9 cellular contexts compared by ENCODE assay signal in the genomic region with DNA sequence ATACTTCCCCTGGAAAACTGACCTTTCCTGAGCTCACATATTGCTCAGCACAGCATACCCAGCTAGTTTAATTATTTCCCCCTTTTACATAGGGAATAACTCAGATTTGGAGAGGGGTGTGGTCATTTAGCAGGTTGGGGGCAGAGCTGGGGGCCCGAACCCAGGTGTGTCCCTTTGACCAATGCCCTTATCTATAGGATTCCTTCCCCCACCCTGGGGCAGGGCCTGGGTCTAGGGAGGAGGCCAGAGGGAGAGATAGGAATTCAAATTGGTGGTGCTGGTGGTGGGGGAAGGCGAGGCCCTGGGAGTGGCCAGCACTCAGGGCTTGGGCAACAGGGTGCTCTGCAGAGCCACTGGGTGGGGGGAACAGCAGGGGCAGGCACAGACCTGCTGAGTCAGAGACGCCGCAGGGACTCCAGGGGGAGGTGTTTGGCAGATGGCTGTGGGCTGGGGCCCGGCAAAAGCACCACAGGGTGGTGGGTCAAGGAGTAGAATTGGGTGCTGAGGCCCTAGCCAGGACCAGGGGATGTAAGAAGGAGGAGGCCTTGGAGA. TPM values are rescaled to one million over a fixed set of nuclear protein-coding genes. Genes with fewer than 3 reads are reported as not detected.
A peak's percentile ranks its signal among the peaks of the same experiment; 100 is the strongest.
DNase-seq lines count a peak whose midpoint lies in the region; ATAC-seq, FAIRE-seq and TF ChIP-seq lines count a peak whose summit lies in the region.
"Not testable (repeated sequence)": the region's sequence is repeated elsewhere in the genome, so short reads cannot be mapped to it uniquely, and the experiment has no call there.
"Had no signal": no experiment of that assay in that cellular context is flagged by ENCODE, and none has a peak within 500 bp of the region (broad histone marks: within the 10 kb centered on the region; RNA-seq: fewer than 3 reads in every experiment).

No MANE protein-coding gene starts in this region.

- dilution Hi-C loops in IMR-90 (cut with HindIII; ENCODE audit: low sequenced_read_pairs, unreplicated experiment): not testable (repeated sequence)

- H3K18ac ChIP-seq in IMR-90 (ENCODE audit: low read depth, low read length): not testable (repeated sequence)

- not testable (repeated sequence) for H2BK20ac ChIP-seq in IMR-90 (ENCODE audit: low read depth, low read length)

- not testable (repeated sequence) for TF ChIP-seq POLR2A in A549 (IDR thresholded peaks at IDR 0.05; ENCODE audit: low read length); IMR-90 (IDR thresholded peaks at IDR 0.05; ENCODE audit: low read depth, low read length); K562 (conservative IDR thresholded peaks at IDR 0.05)

- in situ Hi-C loops in IMR-90 (cut with MboI; ENCODE audit: low sequenced_read_pairs): not testable (repeated sequence)
- in situ Hi-C loops in K562 (cut with MboI): loop anchor here (5.0 to 25.0 kb wide), 3 partner anchors 239 to 1134 kb away; a partner anchor contains a TSS

- not testable (repeated sequence) for H2AFZ ChIP-seq in GM23338; IMR-90 (replicated peaks; ENCODE audit: low read length, poor library complexity)
- peak overlapping the region; percentile 49; the same call in 1 of the 2 replicates for H2AFZ ChIP-seq in K562 (ENCODE audit: low read depth, low read length)

- not testable (repeated sequence) for TF ChIP-seq RAD21 in A549 (conservative IDR thresholded peaks at IDR 0.05 in 1 of 2, IDR thresholded peaks at IDR 0.05 in 1 of 2); IMR-90 (IDR thresholded peaks at IDR 0.05; ENCODE audit: low read length); K562 (CRISPR knock-in tag; conservative IDR thresholded peaks at IDR 0.05 in 1 of 2, IDR thresholded peaks at IDR 0.05 in 1 of 2)

- H3K27ac ChIP-seq in A549; GM23338 (ENCODE audit: low read depth); IMR-90 (ENCODE audit: insufficient read depth, low read length); K562 (ENCODE audit: extremely low read depth, low read depth, low read length); upper lobe of right lung: not testable (repeated sequence)

- H3K4ac ChIP-seq in IMR-90 (ENCODE audit: low read depth, low read length): not testable (repeated sequence)

- not testable (repeated sequence) for H4K5ac ChIP-seq in IMR-90 (ENCODE audit: low read depth, low read length)

- H3K27me3 Mint-ChIP-seq in CD14-positive monocyte (ENCODE audit: low read depth in 3 of 3); GM23338 (ENCODE audit: insufficient read depth, low read depth, poor library complexity); natural killer cell treated with Interleukin-12 subunit alpha and Interleukin-12 subunit beta and Interleukin-15 and Interleukin-18, amount 100 ng/mL, for 72 hours: not testable (repeated sequence)

- H3K36me3 Mint-ChIP-seq in CD14-positive monocyte; GM23338 (ENCODE audit: low read depth); natural killer cell treated with Interleukin-12 subunit alpha and Interleukin-12 subunit beta and Interleukin-15 and Interleukin-18, amount 100 ng/mL, for 72 hours: not testable (repeated sequence)

- POLR2A ChIA-PET in A549 (lab: Yijun Ruan, JAX); IMR-90 (lab: Charles Lee; ENCODE audit: unreplicated experiment); K562 (lab: Yijun Ruan, JAX): not testable (repeated sequence)

- not testable (repeated sequence) for H3K23ac ChIP-seq in IMR-90 (ENCODE audit: low read depth, low read length)

- H4K20me1 ChIP-seq in GM23338 (replicated peaks; ENCODE audit: insufficient read depth); IMR-90 (ENCODE audit: insufficient read depth, low read length); K562 (replicated peaks; ENCODE audit: control insufficient read depth, insufficient read depth, low read length): not testable (repeated sequence)

- H3K9me3 ChIP-seq in A549; IMR-90 (ENCODE audit: control insufficient read depth, insufficient read depth, low read length); K562 (replicated peaks; ENCODE audit: control insufficient read depth, insufficient read depth, low read depth, low read length); upper lobe of right lung: not testable (repeated sequence)

- CTCF ChIA-PET in A549 (lab: Yijun Ruan, JAX); IMR-90 (lab: Yijun Ruan, JAX); K562 (lab: Yijun Ruan, JAX; ENCODE audit: low intra/inter-chr PET ratio): not testable (repeated sequence)

- H3K9me2 ChIP-seq in GM23338 (ENCODE audit: insufficient read depth): not testable (repeated sequence)

- not testable (repeated sequence) for H3K14ac ChIP-seq in IMR-90 (replicated peaks; ENCODE audit: low read depth, low read length)

- H2BK15ac ChIP-seq in IMR-90 (ENCODE audit: low read depth, low read length): not testable (repeated sequence)

- FAIRE-seq in A549 (lab: Jason Lieb, UNC); K562 (lab: Jason Lieb, UNC): not testable (repeated sequence)

- H3K79me2 ChIP-seq in GM23338 (replicated peaks; ENCODE audit: insufficient read depth); K562 (ENCODE audit: control insufficient read depth, insufficient read depth, low read length): not testable (repeated sequence)

- ATAC-seq in A549 (peak; percentile 42 to 65; a peak in 5 of 6 replicates), GM23338 (peak; percentile 33), IMR-90 (ENCODE audit: low read depth) (peak; percentile 12; the same call in 1 of the 2 replicates), K562 (peak; percentile 87), left colon (peak; percentile 33), upper lobe of right lung (peak; percentile 3)
- ATAC-seq in natural killer cell treated with Interleukin-12 subunit alpha and Interleukin-12 subunit beta and Interleukin-15 and Interleukin-18, amount 100 ng/mL, for 72 hours: not testable (repeated sequence)

- H2BK120ac ChIP-seq in IMR-90 (ENCODE audit: low read depth, low read length): not testable (repeated sequence)

- H3K79me1 ChIP-seq in IMR-90 (ENCODE audit: low read depth in 1 of 2, low read length in 2 of 2): not testable (repeated sequence)

- not testable (repeated sequence) for H3K9ac ChIP-seq in IMR-90 (ENCODE audit: low read depth, low read length); K562 (ENCODE audit: insufficient read depth in 1 of 2, low read depth in 2 of 2, low read length in 2 of 2)

- not testable (repeated sequence) for H3K4me3 ChIP-seq in A549; GM23338; IMR-90 (ENCODE audit: insufficient read depth, low read depth, low read length); K562; upper lobe of right lung

- not testable (repeated sequence) for H2AK9ac ChIP-seq in IMR-90 (replicated peaks; ENCODE audit: low read depth, low read length, poor library complexity)

- H3K4me2 ChIP-seq in A549; GM23338; IMR-90 (ENCODE audit: low read depth, low read length): not testable (repeated sequence)
- H3K4me2 ChIP-seq in K562 (ENCODE audit: insufficient read depth, low read length): peak overlapping the region; percentile 29; the same call in 1 of the 2 replicates

- H4K91ac ChIP-seq in IMR-90 (ENCODE audit: insufficient read depth, low read depth, low read length): not testable (repeated sequence)

- 44% methylated on average over 2 of the region's 5 CpGs for WGBS in A549 (ENCODE audit: missing lambda C conversion rate)
- WGBS in IMR-90 (ENCODE audit: extremely low coverage in 2 of 2, insufficient read length in 1 of 2), 2 experiments: no CpG with 5 or more reads among the region's 5 CpGs
- 0% methylated on average over 1 of the region's 5 CpGs for WGBS in K562 (ENCODE audit: insufficient coverage, low coverage, missing lambda C conversion rate)

- TF ChIP-seq EP300 in A549 (IDR thresholded peaks at IDR 0.05); K562 (IDR thresholded peaks at IDR 0.05; ENCODE audit: low read length): not testable (repeated sequence)

- not testable (repeated sequence) for H3K27ac Mint-ChIP-seq in CD14-positive monocyte; GM23338; natural killer cell treated with Interleukin-12 subunit alpha and Interleukin-12 subunit beta and Interleukin-15 and Interleukin-18, amount 100 ng/mL, for 72 hours

- H3K4me1 ChIP-seq in A549; GM23338 (ENCODE audit: insufficient read depth); IMR-90 (ENCODE audit: control insufficient read depth, insufficient read depth, low read length); K562 (replicated peaks in 1 of 2; ENCODE audit: control insufficient read depth in 2 of 2, insufficient read depth in 2 of 2, low read length in 2 of 2); upper lobe of right lung: not testable (repeated sequence)

- not testable (repeated sequence) for H3K9me1 ChIP-seq in IMR-90 (ENCODE audit: insufficient read depth, low read length); K562 (ENCODE audit: control insufficient read depth, insufficient read depth, low read length)

- not testable (repeated sequence) for H2BK5ac ChIP-seq in IMR-90 (ENCODE audit: low read depth, low read length, poor library complexity, severe bottlenecking)

- H3K27me3 ChIP-seq in GM23338 (ENCODE audit: insufficient read depth); IMR-90 (ENCODE audit: control insufficient read depth, insufficient read depth, low read length); K562 (ENCODE audit: control insufficient read depth in 2 of 2, insufficient read depth in 2 of 2, low read length in 2 of 2); upper lobe of right lung: not testable (repeated sequence)

- TF ChIP-seq CTCF in A549 (IDR thresholded peaks at IDR 0.05); CD14-positive monocyte (IDR thresholded peaks at IDR 0.05); GM23338 (conservative IDR thresholded peaks at IDR 0.05; ENCODE audit: low read depth in 2 of 2); IMR-90 (conservative IDR thresholded peaks at IDR 0.05; ENCODE audit: low read depth, low read length); K562 (IDR thresholded peaks at IDR 0.05 in 2 of 3, conservative IDR thresholded peaks at IDR 0.05 in 1 of 3; ENCODE audit: insufficient read depth in 2 of 3, low read depth in 1 of 3, low read length in 3 of 3); upper lobe of right lung (IDR thresholded peaks at IDR 0.05): not testable (repeated sequence)

- not testable (repeated sequence) for H3K56ac ChIP-seq in IMR-90 (ENCODE audit: extremely low read depth, insufficient read depth, low read length)

- not testable (repeated sequence) for H3K4me1 Mint-ChIP-seq in CD14-positive monocyte; GM23338; natural killer cell treated with Interleukin-12 subunit alpha and Interleukin-12 subunit beta and Interleukin-15 and Interleukin-18, amount 100 ng/mL, for 72 hours (ENCODE audit: low read depth in 2 of 2)

- not testable (repeated sequence) for H2AK5ac ChIP-seq in IMR-90 (ENCODE audit: low read depth, low read length)

- intact Hi-C loops in CD14-positive monocyte (cut with micrococcal nuclease); IMR-90 (cut with micrococcal nuclease); K562 (cut with micrococcal nuclease); left colon (cut with DNase I, micrococcal nuclease); upper lobe of right lung (cut with DNase I): not testable (repeated sequence)

- H3F3A ChIP-seq in GM23338 (replicated peaks; ENCODE audit: low read depth): not testable (repeated sequence)

- H3K36me3 ChIP-seq in GM23338 (ENCODE audit: insufficient read depth); IMR-90 (ENCODE audit: control insufficient read depth, insufficient read depth, low read length); K562 (ENCODE audit: control insufficient read depth, insufficient read depth, low read length); upper lobe of right lung: not testable (repeated sequence)

- not testable (repeated sequence) for DNase-seq in A549 (ENCODE audit: low read depth in 1 of 2, low spot score in 1 of 2); GM23338 (ENCODE audit: low spot score); IMR-90; K562 (ENCODE audit: extremely low read depth in 1 of 4, low spot score in 3 of 4); left colon; upper lobe of right lung
- peak; percentile 30 for DNase-seq in CD14-positive monocyte (ENCODE audit: low spot score)
- peak; percentile 44 for DNase-seq in natural killer cell treated with Interleukin-12 subunit alpha and Interleukin-12 subunit beta and Interleukin-15 and Interleukin-18, amount 100 ng/mL, for 72 hours (ENCODE audit: low spot score)

- not testable (repeated sequence) for H3K9me3 Mint-ChIP-seq in CD14-positive monocyte; GM23338; natural killer cell treated with Interleukin-12 subunit alpha and Interleukin-12 subunit beta and Interleukin-15 and Interleukin-18, amount 100 ng/mL, for 72 hours

- BruUV-seq in IMR-90 (replicated peaks; lab: Mats Ljungman, UMichigan); K562 (replicated peaks; lab: Mats Ljungman, UMichigan): not testable (repeated sequence)

- H4K8ac ChIP-seq in IMR-90 (ENCODE audit: low read depth in 2 of 2, low read length in 2 of 2): not testable (repeated sequence)

- not testable (repeated sequence) for H3K4me3 Mint-ChIP-seq in CD14-positive monocyte; GM23338; natural killer cell treated with Interleukin-12 subunit alpha and Interleukin-12 subunit beta and Interleukin-15 and Interleukin-18, amount 100 ng/mL, for 72 hours

RNA-seq across cellular contexts. Expression of a gene that starts 14.3 kb away (rescaled TPM):
- polyA plus RNA-seq in A549 (2011; rRNA removed) (1.0 and 1.1 TPM in 2 replicates), A549 (2017; fragmentation: RNase III; extraction: RNeasy Plus Mini Kit Qiagen cat#74134 plus additional on column Dnase treatment) (2.7 to 2.9 TPM (median 2.8 TPM) in 3 replicates), CD14-positive monocyte (under 1 TPM; 0.34 to 0.36 TPM), GM23338 (2016; fragmentation: Nextera tagmentation; extraction: Ambion mirVana) (7.7 and 8.0 TPM in 2 replicates), IMR-90 (2012; rRNA removed) (2.1 and 2.4 TPM in 2 replicates), K562 (2011; rRNA removed) (19.7 and 20.7 TPM in 2 replicates), K562 (2014; fragmentation: Illumina TruSeq; extraction: Trizol) (35.5 and 50.6 TPM in 2 replicates), K562 (2014; fragmentation: Nextera tagmentation; extraction: Ambion mirVana) (1 to 10 TPM; 1.7 to 2.6 TPM), K562 (2014; rRNA removed) (40.8 and 41.4 TPM in 2 replicates)
- polyA plus RNA-seq in A549 (2012; cell fraction: cytosol; rRNA removed): 1.1 and 1.6 TPM in 2 replicates
- polyA plus RNA-seq in A549 (2012; cell fraction: nucleus; rRNA removed): 4.6 and 5.2 TPM in 2 replicates
- 1.7 and 2.3 TPM in 2 replicates for polyA minus RNA-seq in A549 (2011; rRNA and poly(A)+ RNA removed)
- total RNA-seq in GM23338 (2014; rRNA removed; shearing (Covaris generic)): 28.0 and 34.0 TPM in 2 replicates
- total RNA-seq in IMR-90 (2012; rRNA removed) (1.4 and 1.9 TPM in 2 replicates), K562 (2014; rRNA removed) (68.3 and 85.5 TPM in 2 replicates), K562 (2014; rRNA removed; fragmentation: Illumina TruSeq; extraction: Trizol) (25.5 and 25.6 TPM in 2 replicates), K562 (2015; rRNA removed; fragmentation: Illumina TruSeq; extraction: Trizol) (51.0 and 51.9 TPM in 2 replicates), K562 (2021) (104 and 117 TPM in 2 replicates), left colon (1 to 10 TPM; 5.0 to 6.8 TPM), upper lobe of right lung (5.1 TPM)
- 0.62 and 1.5 TPM in 2 replicates for polyA plus RNA-seq in IMR-90 (2012; cell fraction: cytosol; rRNA removed)
- 7.5 and 12.3 TPM in 2 replicates for polyA plus RNA-seq in IMR-90 (2012; cell fraction: nucleus; rRNA removed; ENCODE audit: low replicate concordance)
- 56.9 and 123 TPM in 2 replicates for total RNA-seq in K562 (2011; cell fraction: chromatin; rRNA removed; ENCODE audit: low replicate concordance)
- 77.2 and 88.6 TPM in 2 replicates for total RNA-seq in K562 (2011; cell fraction: nucleolus; rRNA removed)
- 64.3 and 67.2 TPM in 2 replicates for total RNA-seq in K562 (2011; cell fraction: nucleoplasm; rRNA removed)
- polyA plus RNA-seq in K562 (2011; cell fraction: cytosol; rRNA removed): 25.5 and 39.2 TPM in 2 replicates
- 39.9 and 64.1 TPM in 2 replicates for polyA plus RNA-seq in K562 (2011; cell fraction: nucleus; rRNA removed)
- polyA plus RNA-seq in K562 (2012): 40.2 and 58.7 TPM in 2 replicates
- 20.9 and 37.6 TPM in 2 replicates for polyA minus RNA-seq in K562 (2011; rRNA and poly(A)+ RNA removed)
- polyA minus RNA-seq in K562 (2011; cell fraction: cytosol; rRNA and poly(A)+ RNA removed): 47.0 and 61.2 TPM in 2 replicates
- 31.5 and 40.1 TPM in 2 replicates for polyA minus RNA-seq in K562 (2011; cell fraction: nucleus; rRNA and poly(A)+ RNA removed)
- 1 to 10 TPM; 7.4 to 9.7 TPM for total RNA-seq in natural killer cell treated with Interleukin-12 subunit alpha and Interleukin-12 subunit beta and Interleukin-15 and Interleukin-18, amount 100 ng/mL, for 72 hours

RNA-seq across cellular contexts. Expression of a gene that starts 19.3 kb away (rescaled TPM):
- 0.08 and 0.11 TPM in 2 replicates for polyA plus RNA-seq in A549 (2011; rRNA removed)
- 0.03 and 0.06 TPM in 2 replicates for polyA plus RNA-seq in A549 (2012; cell fraction: cytosol; rRNA removed)
- 0.17 and 0.22 TPM in 2 replicates for polyA plus RNA-seq in A549 (2012; cell fraction: nucleus; rRNA removed)
- 0.14 to 0.24 TPM (median 0.16 TPM) in 3 replicates for polyA plus RNA-seq in A549 (2017; fragmentation: RNase III; extraction: RNeasy Plus Mini Kit Qiagen cat#74134 plus additional on column Dnase treatment)
- 0.12 and 0.34 TPM in 2 replicates for polyA minus RNA-seq in A549 (2011; rRNA and poly(A)+ RNA removed)
- polyA plus RNA-seq in CD14-positive monocyte: under 1 TPM in 1 of 2 donors, not detected in 1; 0.17 TPM
- 0.04 and 0.10 TPM in 2 replicates for total RNA-seq in GM23338 (2014; rRNA removed; shearing (Covaris generic))
- polyA plus RNA-seq in GM23338 (2016; fragmentation: Nextera tagmentation; extraction: Ambion mirVana): 0.09 and 0.21 TPM in 2 replicates
- 0.18 and 0.28 TPM in 2 replicates for total RNA-seq in IMR-90 (2012; rRNA removed)
- 0.03 and 0.07 TPM in 2 replicates for polyA plus RNA-seq in IMR-90 (2012; rRNA removed)
- polyA plus RNA-seq in IMR-90 (2012; cell fraction: cytosol; rRNA removed): 0.07 TPM in 1 of 2 replicates, not detected in the other
- polyA plus RNA-seq in IMR-90 (2012; cell fraction: nucleus; rRNA removed; ENCODE audit: low replicate concordance): 0.02 and 0.03 TPM in 2 replicates
- total RNA-seq in K562 (2011; cell fraction: chromatin; rRNA removed; ENCODE audit: low replicate concordance): 0.60 TPM in 1 of 2 replicates, not detected in the other
- total RNA-seq in K562 (2011; cell fraction: nucleolus; rRNA removed): 0.13 and 1.0 TPM in 2 replicates
- total RNA-seq in K562 (2011; cell fraction: nucleoplasm; rRNA removed): 0.29 and 0.46 TPM in 2 replicates
- total RNA-seq in K562 (2014; rRNA removed): 0.14 and 0.37 TPM in 2 replicates
- total RNA-seq in K562 (2014; rRNA removed; fragmentation: Illumina TruSeq; extraction: Trizol): 0.18 and 0.19 TPM in 2 replicates
- total RNA-seq in K562 (2015; rRNA removed; fragmentation: Illumina TruSeq; extraction: Trizol): 0.23 and 0.29 TPM in 2 replicates
- 0.55 and 0.78 TPM in 2 replicates for total RNA-seq in K562 (2021)
- 0.03 and 0.16 TPM in 2 replicates for polyA plus RNA-seq in K562 (2011; rRNA removed)
- 0.06 and 0.13 TPM in 2 replicates for polyA plus RNA-seq in K562 (2011; cell fraction: cytosol; rRNA removed)
- 0.08 and 0.18 TPM in 2 replicates for polyA plus RNA-seq in K562 (2011; cell fraction: nucleus; rRNA removed)
- 0.43 and 1.1 TPM in 2 replicates for polyA plus RNA-seq in K562 (2012)
- 0.14 and 0.24 TPM in 2 replicates for polyA plus RNA-seq in K562 (2014; fragmentation: Illumina TruSeq; extraction: Trizol)
- under 1 TPM in 1 of 2 experiments, not detected in 1; 0.01 TPM for polyA plus RNA-seq in K562 (2014; fragmentation: Nextera tagmentation; extraction: Ambion mirVana)
- polyA plus RNA-seq in K562 (2014; rRNA removed): 0.08 and 0.18 TPM in 2 replicates
- polyA minus RNA-seq in K562 (2011; rRNA and poly(A)+ RNA removed): 0.32 and 0.36 TPM in 2 replicates
- 0.29 TPM in 1 of 2 replicates, not detected in the other for polyA minus RNA-seq in K562 (2011; cell fraction: cytosol; rRNA and poly(A)+ RNA removed)
- polyA minus RNA-seq in K562 (2011; cell fraction: nucleus; rRNA and poly(A)+ RNA removed): 0.13 and 0.44 TPM in 2 replicates
- total RNA-seq in left colon: not detected
- total RNA-seq in natural killer cell treated with Interleukin-12 subunit alpha and Interleukin-12 subunit beta and Interleukin-15 and Interleukin-18, amount 100 ng/mL, for 72 hours: 1 to 10 TPM in 1 of 2 donors, under 1 TPM in 1; 0.14 to 1.4 TPM
- total RNA-seq in upper lobe of right lung: 0.09 TPM
- total RNA-seq: CD4-positive, CD25-positive, alpha-beta regulatory T cell had no signal
